In the genomic region with DNA sequence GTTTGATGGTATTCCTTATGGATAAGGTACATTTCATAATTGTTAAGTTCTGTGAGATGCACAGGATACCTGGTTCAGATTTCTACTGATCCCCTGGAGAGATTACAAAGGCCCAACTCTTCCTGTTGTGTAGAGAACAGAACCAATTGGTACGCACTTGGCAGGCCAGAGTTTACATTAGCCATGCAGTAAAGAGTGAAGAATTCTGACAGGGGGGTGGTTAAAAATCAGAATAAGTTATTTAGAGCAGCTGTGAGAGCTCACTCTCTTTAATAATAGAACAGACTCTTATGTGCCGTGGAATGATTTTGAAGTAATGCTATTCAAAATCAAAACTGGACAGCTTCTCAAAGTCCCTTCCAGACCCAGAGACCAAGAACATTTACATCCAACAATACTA, we compare ENCODE assay signal across 10 cellular contexts. TPM values are rescaled to one million over a fixed set of nuclear protein-coding genes. Genes with fewer than 3 reads are reported as not detected.
DNase-seq lines count a peak whose midpoint lies in the region; ATAC-seq and TF ChIP-seq lines count a peak whose summit lies in the region.
"Had no signal": no experiment of that assay in that cellular context is flagged by ENCODE, and none has a peak within 500 bp of the region (broad histone marks: within the 10 kb centered on the region; RNA-seq: fewer than 3 reads in every experiment).

No MANE protein-coding gene starts in this region.

- H3K27ac ChIP-seq in heart left ventricle (peak overlapping the region; percentile 22 to 99 (median 60)), tibial nerve (peak overlapping the region in 3 of 4 donors; percentile 36 to 63 (median 48))

- TF ChIP-seq POLR2A in heart left ventricle (IDR thresholded peaks at IDR 0.05): no peak
- no peak for TF ChIP-seq POLR2A in tibial nerve (IDR thresholded peaks at IDR 0.05)

- H3K9me3 Mint-ChIP-seq in activated CD4-positive, alpha-beta memory T cell treated with anti-CD3 and anti-CD28 coated beads for 36 hours: no peaks in the 10 kb centered on the region

- H3K4me3 Mint-ChIP-seq in activated CD4-positive, alpha-beta memory T cell treated with anti-CD3 and anti-CD28 coated beads for 36 hours: peak overlapping the region; percentile 30

- no peaks in the 10 kb centered on the region for H3K27me3 Mint-ChIP-seq in activated CD4-positive, alpha-beta memory T cell treated with anti-CD3 and anti-CD28 coated beads for 36 hours

- 8 to 18% (median 13%) methylated on average over 2 of the region's 2 CpGs for WGBS in heart left ventricle, 4 donors
- 24 to 28% methylated on average over 2 of the region's 2 CpGs for WGBS in tibial nerve, 2 donors

- intact Hi-C loops in heart left ventricle (cut with DNase I) (loop anchor here in 7 of 10 donors (5.0 to 10.0 kb wide), 6 partner anchors 39 to 66 kb away; no protein-coding TSS in a partner anchor), left cardiac atrium (cut with DNase I) (loop anchor here (10.0 kb wide), 2 partner anchors 46 to 56 kb away; no protein-coding TSS in a partner anchor)
- intact Hi-C loops in activated CD4-positive, alpha-beta memory T cell treated with anti-CD3 and anti-CD28 coated beads for 36 hours (cut with micrococcal nuclease): loop anchor here (5.0 kb wide), 1 partner anchor 1159 kb away; a partner anchor contains a TSS

- no peak overlapping the region for H3K27ac Mint-ChIP-seq in activated CD4-positive, alpha-beta memory T cell treated with anti-CD3 and anti-CD28 coated beads for 36 hours

- H3K9me3 ChIP-seq in heart left ventricle: no peaks in the 10 kb centered on the region
- no peaks in the 10 kb centered on the region for H3K9me3 ChIP-seq in tibial nerve

- peak overlapping the region in 8 of 12 donors; percentile 80 to 96 (median 90) for H3K4me3 ChIP-seq in heart left ventricle
- H3K4me3 ChIP-seq in tibial nerve: no peak overlapping the region

- peaks cover 62% of the 10 kb centered on the region for H3K4me1 Mint-ChIP-seq in activated CD4-positive, alpha-beta memory T cell treated with anti-CD3 and anti-CD28 coated beads for 36 hours (ENCODE audit: low read depth)

- no peak for TF ChIP-seq EP300 in tibial nerve (IDR thresholded peaks at IDR 0.05)

- CTCF ChIA-PET in activated CD4-positive, alpha-beta memory T cell treated with anti-CD3 and anti-CD28 coated beads for 36 hours (lab: Charles Lee): no interaction called here

- POLR2A ChIA-PET in activated CD4-positive, alpha-beta memory T cell treated with anti-CD3 and anti-CD28 coated beads for 36 hours (lab: Charles Lee): no interaction called here

- no peak for DNase-seq in heart left ventricle
- no peak for DNase-seq in left cardiac atrium
- DNase-seq in activated CD4-positive, alpha-beta memory T cell treated with anti-CD3 and anti-CD28 coated beads for 36 hours: no peak
- DNase-seq in lung microvascular endothelial cell (ENCODE audit: low read depth in 2 of 2): peak; percentile 20 to 30
- no peak for DNase-seq in tibial nerve (ENCODE audit: low spot score in 2 of 2)
- no peak for DNase-seq in NCI-H1436 (lab: John Stamatoyannopoulos, UW)
- DNase-seq: activated CD8-positive, alpha-beta memory T cell treated with anti-CD3 and anti-CD28 coated beads for 24 hours; cortex of kidney had no signal

- H3K4me1 ChIP-seq in heart left ventricle (peaks cover 15 to 81% (median 57%) of the 10 kb centered on the region in 12 donors), tibial nerve (peaks cover 0 to 82% (median 36%) of the 10 kb centered on the region in 4 donors)

- no peaks in the 10 kb centered on the region for H3K36me3 ChIP-seq in heart left ventricle
- no peaks in the 10 kb centered on the region for H3K36me3 ChIP-seq in tibial nerve

- TF ChIP-seq CTCF in heart left ventricle (IDR thresholded peaks at IDR 0.05): no peak
- TF ChIP-seq CTCF in tibial nerve (IDR thresholded peaks at IDR 0.05): no peak

- ATAC-seq in heart left ventricle: no peak
- ATAC-seq in left cardiac atrium: no peak
- ATAC-seq in HG02588 (IDR thresholded peaks at IDR 0.05; ENCODE audit: unreplicated experiment): no peak
- ATAC-seq in GM19023 (IDR thresholded peaks at IDR 0.05; ENCODE audit: unreplicated experiment): no peak

- H3K27me3 ChIP-seq in heart left ventricle (no peaks in the 10 kb centered on the region), tibial nerve (no peaks in the 10 kb centered on the region)

- peaks cover 4% of the 10 kb centered on the region for H3K36me3 Mint-ChIP-seq in activated CD4-positive, alpha-beta memory T cell treated with anti-CD3 and anti-CD28 coated beads for 36 hours

RNA-seq across cellular contexts. Expression of a gene that starts 4.2 kb away (rescaled TPM):
- total RNA-seq in heart left ventricle: 10 to 100 TPM; 26.3 to 53.7 (median 36.8) TPM
- 10 to 100 TPM; 13.9 to 15.4 TPM for polyA plus RNA-seq in heart left ventricle
- 10 to 100 TPM; 31.8 to 33.6 TPM for total RNA-seq in left cardiac atrium
- total RNA-seq in activated CD4-positive, alpha-beta memory T cell treated with anti-CD3 and anti-CD28 coated beads for 36 hours: 10 to 100 TPM; 37.4 to 39.9 TPM
- 41.6 and 52.0 TPM in 2 replicates for total RNA-seq in lung microvascular endothelial cell
- 10 to 100 TPM; 46.8 to 63.8 (median 55.7) TPM for total RNA-seq in tibial nerve

Comparison
In these comparisons a context has a peak if more than half of its experiments do, and no peak if none do; other contexts are left out.
1. DNase-seq: peak in lung microvascular endothelial cell (2 of 2); none in heart left ventricle (0 of 5), left cardiac atrium (single experiment), activated CD4-positive, alpha-beta memory T cell treated with anti-CD3 and anti-CD28 coated beads for 36 hours (single experiment), tibial nerve (0 of 2) and NCI-H1436 (single experiment).
2. H3K4me3 ChIP-seq: peak in heart left ventricle (8 of 12); none in tibial nerve (0 of 4).